ENCODE assay signal across 19 cellular contexts in the genomic region with DNA sequence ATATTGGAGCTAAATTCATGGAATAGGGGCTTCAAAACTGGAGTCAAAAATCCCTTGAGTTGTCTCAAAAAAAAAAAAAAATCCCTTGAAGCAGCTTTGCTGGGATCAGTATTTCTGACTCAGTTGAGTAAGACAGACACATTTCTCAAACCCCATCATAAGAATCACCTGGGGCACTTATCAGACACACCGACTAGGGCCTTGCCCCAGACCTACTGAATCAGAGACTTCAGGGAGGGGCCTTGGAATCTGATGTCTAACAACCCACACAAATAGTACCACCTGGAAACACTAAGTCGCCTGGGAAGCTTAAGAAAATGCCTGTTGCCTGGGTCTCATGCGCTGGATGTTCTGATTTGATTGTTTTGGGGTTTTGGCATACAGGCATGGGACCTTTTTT. TPM values are rescaled to one million over a fixed set of nuclear protein-coding genes. Genes with fewer than 3 reads are reported as not detected.
DNase-seq lines count a peak whose midpoint lies in the region; ATAC-seq and TF ChIP-seq lines count a peak whose summit lies in the region.
"Had no signal": no experiment of that assay in that cellular context is flagged by ENCODE, and none has a peak within 500 bp of the region (broad histone marks: within the 10 kb centered on the region; RNA-seq: fewer than 3 reads in every experiment).

No MANE protein-coding gene starts in this region.

- TF ChIP-seq CTCF in RWPE1 (conservative IDR thresholded peaks at IDR 0.05; ENCODE audit: low read depth) = no peak
- TF ChIP-seq CTCF in esophagus squamous epithelium (IDR thresholded peaks at IDR 0.05) = no peak
- TF ChIP-seq CTCF in smooth muscle cell (IDR thresholded peaks at IDR 0.05; ENCODE audit: borderline replicate concordance, insufficient read depth, poor library complexity, severe bottlenecking) = no peak

- H3K79me2 ChIP-seq in smooth muscle cell (ENCODE audit: low read depth) = no peaks in the 10 kb centered on the region

- peak; percentile 32 for DNase-seq in HPDE6-E6E7 (ENCODE audit: extremely low spot score)
- DNase-seq in RWPE1 (ENCODE audit: low spot score) = peak; percentile 55
- DNase-seq in esophagus squamous epithelium (lab: John Stamatoyannopoulos, UW) = no peak
- no peak for DNase-seq in smooth muscle cell (lab: John Stamatoyannopoulos, UW; ENCODE audit: unreplicated experiment)
- DNase-seq in GM03348 (ENCODE audit: low spot score) = no peak
- DNase-seq in activated CD4-positive, alpha-beta T cell treated with anti-CD3 and anti-CD28 coated beads, Interleukin-2, amount 10 ng/mL, durations not matched to agents 24 days and 14 days = no peak
- DNase-seq: Caco-2, GOT3, MG63, NCI-H1092 treated with DMSO at 0.1 percent for 48 hours, NCI-H1694 treated with DMSO at 0.1 percent for 48 hours, NCI-H446, SIG-M5 had no signal

- H3K4me1 ChIP-seq in esophagus squamous epithelium (peaks cover 3 to 43% (median 16%) of the 10 kb centered on the region in 3 donors), smooth muscle cell (ENCODE audit: low read depth) (no peaks in the 10 kb centered on the region)
- H3K4me1 ChIP-seq: A549, Caco-2 had no signal

- 36 to 40% methylated on average over 3 of the region's 3 CpGs for WGBS in esophagus squamous epithelium, 2 donors
- WGBS in smooth muscle cell (ENCODE audit: low lambda C conversion rate) = 69% methylated on average over 3 of the region's 3 CpGs

- intact Hi-C loops in esophagus squamous epithelium (cut with DNase I) = no loop called here
- intact Hi-C loops in activated CD4-positive, alpha-beta T cell treated with anti-CD3 and anti-CD28 coated beads, Interleukin-2, amount 10 ng/mL, durations not matched to agents 24 days and 14 days (cut with micrococcal nuclease) = no loop called here

- no peak overlapping the region for H3K9ac ChIP-seq in smooth muscle cell (ENCODE audit: low read depth)

- H3K36me3 ChIP-seq in esophagus squamous epithelium (no peaks in the 10 kb centered on the region), smooth muscle cell (ENCODE audit: low read depth) (no peaks in the 10 kb centered on the region)
- H3K36me3 ChIP-seq: MG63 had no signal

- H2AFZ ChIP-seq in smooth muscle cell (ENCODE audit: low read depth) = no peak overlapping the region

- POLR2A ChIA-PET in RWPE1 (lab: Yijun Ruan, JAX; ENCODE audit: low non-redundant PET) = no interaction called here

- no peak overlapping the region for H3K4me3 ChIP-seq in esophagus squamous epithelium
- no peak overlapping the region for H3K4me3 ChIP-seq in smooth muscle cell
- H3K4me3 ChIP-seq: A549, K562, MG63 had no signal

- no peaks in the 10 kb centered on the region for H3F3A ChIP-seq in smooth muscle cell (ENCODE audit: low read depth)

- no peaks in the 10 kb centered on the region for H3K9me3 Mint-ChIP-seq in activated CD4-positive, alpha-beta T cell treated with anti-CD3 and anti-CD28 coated beads, Interleukin-2, amount 10 ng/mL, durations not matched to agents 24 days and 14 days

- no peak for TF ChIP-seq POLR2A in esophagus squamous epithelium (IDR thresholded peaks at IDR 0.05)

- H3K4me1 Mint-ChIP-seq in activated CD4-positive, alpha-beta T cell treated with anti-CD3 and anti-CD28 coated beads, Interleukin-2, amount 10 ng/mL, durations not matched to agents 24 days and 14 days = no peaks in the 10 kb centered on the region

- no peak overlapping the region for H3K4me2 ChIP-seq in smooth muscle cell
- H3K4me2 ChIP-seq: A549 had no signal

- no peak overlapping the region for H3K4me3 Mint-ChIP-seq in activated CD4-positive, alpha-beta T cell treated with anti-CD3 and anti-CD28 coated beads, Interleukin-2, amount 10 ng/mL, durations not matched to agents 24 days and 14 days
- H3K4me3 Mint-ChIP-seq: CD14-positive monocyte had no signal

- ATAC-seq in HG03280 (IDR thresholded peaks at IDR 0.05; ENCODE audit: unreplicated experiment) = no peak
- ATAC-seq: A549, K562 had no signal

- H3K27me3 ChIP-seq in esophagus squamous epithelium = no peaks in the 10 kb centered on the region
- H3K27me3 ChIP-seq in smooth muscle cell (ENCODE audit: low read depth) = no peaks in the 10 kb centered on the region
- H3K27me3 ChIP-seq: MG63 had no signal

- peaks cover 2% of the 10 kb centered on the region for H3K27me3 Mint-ChIP-seq in activated CD4-positive, alpha-beta T cell treated with anti-CD3 and anti-CD28 coated beads, Interleukin-2, amount 10 ng/mL, durations not matched to agents 24 days and 14 days

- no peaks in the 10 kb centered on the region for H3K9me3 ChIP-seq in esophagus squamous epithelium
- no peaks in the 10 kb centered on the region for H3K9me3 ChIP-seq in smooth muscle cell (replicated peaks; ENCODE audit: low read depth)
- H3K9me3 ChIP-seq: A549, Caco-2, MG63 had no signal

- H3K27ac Mint-ChIP-seq in activated CD4-positive, alpha-beta T cell treated with anti-CD3 and anti-CD28 coated beads, Interleukin-2, amount 10 ng/mL, durations not matched to agents 24 days and 14 days = no peak overlapping the region

- H3K36me3 Mint-ChIP-seq in activated CD4-positive, alpha-beta T cell treated with anti-CD3 and anti-CD28 coated beads, Interleukin-2, amount 10 ng/mL, durations not matched to agents 24 days and 14 days (ENCODE audit: low read depth) = no peaks in the 10 kb centered on the region
- H3K36me3 Mint-ChIP-seq: CD14-positive monocyte had no signal

- CTCF ChIA-PET in RWPE1 (lab: Yijun Ruan, JAX) = interaction anchor here (0.5 to 0.7 kb wide), 4 partner anchors 43 to 289 kb away, joined by 3 read pairs; no protein-coding TSS in a partner anchor

- H4K20me1 ChIP-seq in smooth muscle cell (ENCODE audit: low read depth) = no peaks in the 10 kb centered on the region

- no peak overlapping the region for H3K27ac ChIP-seq in RWPE1
- H3K27ac ChIP-seq in esophagus squamous epithelium = peak overlapping the region in 3 of 4 donors; percentile 63 to 72 (median 71)
- peak overlapping the region; percentile 81 for H3K27ac ChIP-seq in smooth muscle cell (ENCODE audit: low read depth)
- H3K27ac ChIP-seq: A549, HL-60 had no signal

RNA-seq across cellular contexts. Expression of a gene that starts 44.9 kb away (rescaled TPM):
- total RNA-seq in esophagus squamous epithelium = 10 to 100 TPM in 3 of 4 donors, 1 to 10 TPM in 1; 7.6 to 19.0 (median 12.5) TPM
- 10.9 and 11.2 TPM in 2 replicates for total RNA-seq in smooth muscle cell
- polyA plus RNA-seq in smooth muscle cell = 3.1 and 3.4 TPM in 2 replicates
- 0.19 and 0.40 TPM in 2 replicates for total RNA-seq in activated CD4-positive, alpha-beta T cell treated with anti-CD3 and anti-CD28 coated beads, Interleukin-2, amount 10 ng/mL, durations not matched to agents 24 days and 14 days
- total RNA-seq: G401, K562 had no signal

Comparison
In these comparisons a context has a peak if more than half of its experiments do, and no peak if none do; other contexts are left out.
1. DNase-seq: peak in HPDE6-E6E7 (single experiment) and RWPE1 (single experiment); none in esophagus squamous epithelium (single experiment), smooth muscle cell (single experiment), GM03348 (single experiment) and activated CD4-positive, alpha-beta T cell treated with anti-CD3 and anti-CD28 coated beads, Interleukin-2, amount 10 ng/mL, durations not matched to agents 24 days and 14 days (single experiment).